Comparison of ENCODE assay signal across 8 cellular contexts in the genomic region with DNA sequence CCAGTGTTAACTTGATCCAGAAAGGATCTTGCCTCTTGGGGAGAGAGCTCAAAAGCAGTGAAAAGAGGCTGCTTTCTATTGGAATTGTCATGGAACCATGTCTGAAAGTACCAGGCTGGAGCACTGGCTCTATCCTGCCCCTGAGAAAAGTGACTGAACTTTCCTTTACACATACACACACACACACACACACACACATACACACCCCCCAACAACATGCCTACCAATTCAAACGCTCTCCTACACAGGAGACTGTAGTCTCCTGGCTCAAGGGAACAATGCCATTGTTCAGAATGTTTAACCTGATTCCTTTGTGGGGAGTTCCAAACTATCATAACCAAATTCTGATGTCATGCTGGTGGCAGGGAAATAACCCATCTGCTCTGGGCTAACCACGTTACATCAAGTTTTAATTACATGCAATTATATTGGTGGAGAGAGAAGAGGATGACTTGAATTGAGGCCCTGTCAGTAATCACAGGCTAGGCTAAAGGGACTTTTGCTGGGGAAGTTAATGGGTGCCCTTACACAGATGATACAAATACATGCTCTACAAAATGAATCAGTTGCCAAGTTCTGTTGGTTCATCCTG. TPM values are rescaled to one million over a fixed set of nuclear protein-coding genes. Genes with fewer than 3 reads are reported as not detected.
DNase-seq lines count a peak whose midpoint lies in the region; ATAC-seq and TF ChIP-seq lines count a peak whose summit lies in the region.

No MANE protein-coding gene starts in this region.

- peaks cover under 1% of the 10 kb centered on the region for H3K9me3 Mint-ChIP-seq in activated T-helper 1 cell treated with anti-CD3 and anti-CD28 coated beads, Interleukin-12 subunit alpha, Interleukin-12 subunit beta, Interleukin-2, Interleukin-4 antibody, amounts not matched to agents 30 ng/mL and 10 ng/mL and 1 ng/mL, durations not matched to agents 14 hours and 24 hours and 36 hours

- TF ChIP-seq EP300 in stomach (IDR thresholded peaks at IDR 0.05) (no peak), gastroesophageal sphincter (IDR thresholded peaks at IDR 0.05) (no peak)

- CTCF ChIA-PET in AG04450 (lab: Charles Lee): interaction anchor here (1.5 kb wide), 1 partner anchor 661 kb away, joined by 5 read pairs; no protein-coding TSS in a partner anchor

- POLR2A ChIA-PET in AG04450 (lab: Yijun Ruan, JAX): interaction anchor here (1.1 kb wide), 1 partner anchor 10 kb away, joined by 3 read pairs; no protein-coding TSS in a partner anchor

- no peak for TF ChIP-seq POLR2A in stomach (IDR thresholded peaks at IDR 0.05)
- no peak for TF ChIP-seq POLR2A in spleen (IDR thresholded peaks at IDR 0.05)
- TF ChIP-seq POLR2A in gastroesophageal sphincter (IDR thresholded peaks at IDR 0.05): no peak

- ATAC-seq in GM18520 (IDR thresholded peaks at IDR 0.05; ENCODE audit: unreplicated experiment): peak; percentile 70
- ATAC-seq in HG02970 (IDR thresholded peaks at IDR 0.05; ENCODE audit: low FRiP score, unreplicated experiment): peak; percentile 63
- ATAC-seq in gastroesophageal sphincter: no peak

- no peaks in the 10 kb centered on the region for H3K36me3 ChIP-seq in stomach
- H3K36me3 ChIP-seq in spleen: no peaks in the 10 kb centered on the region
- no peaks in the 10 kb centered on the region for H3K36me3 ChIP-seq in gastroesophageal sphincter

- H3K36me3 Mint-ChIP-seq in activated T-helper 1 cell treated with anti-CD3 and anti-CD28 coated beads, Interleukin-12 subunit alpha, Interleukin-12 subunit beta, Interleukin-2, Interleukin-4 antibody, amounts not matched to agents 30 ng/mL and 10 ng/mL and 1 ng/mL, durations not matched to agents 14 hours and 24 hours and 36 hours (ENCODE audit: low read depth): peaks cover 1% of the 10 kb centered on the region

- peak overlapping the region; percentile 35 for H3K4me3 Mint-ChIP-seq in activated T-helper 1 cell treated with anti-CD3 and anti-CD28 coated beads, Interleukin-12 subunit alpha, Interleukin-12 subunit beta, Interleukin-2, Interleukin-4 antibody, amounts not matched to agents 30 ng/mL and 10 ng/mL and 1 ng/mL, durations not matched to agents 14 hours and 24 hours and 36 hours

- H3K9me3 ChIP-seq in AG04450 (ENCODE audit: control insufficient read depth, insufficient read depth, low read length) (no peaks in the 10 kb centered on the region; the same call in 1 of the 2 replicates), stomach (no peaks in the 10 kb centered on the region), spleen (peaks cover 0 to under 1% (median 0%) of the 10 kb centered on the region in 8 donors), gastroesophageal sphincter (no peaks in the 10 kb centered on the region)

- H3K27ac ChIP-seq in AG04450 (ENCODE audit: low read depth, low read length): no peak overlapping the region
- no peak overlapping the region for H3K27ac ChIP-seq in stomach
- peak overlapping the region in 1 of 8 donors; percentile 11 for H3K27ac ChIP-seq in spleen
- H3K27ac ChIP-seq in gastroesophageal sphincter: no peak overlapping the region

- peak; percentile 23 for DNase-seq in AG04450 (ENCODE audit: low read depth, low spot score)
- peak; percentile 32 for DNase-seq in activated T-helper 1 cell treated with anti-CD3 and anti-CD28 coated beads, Interleukin-12 subunit alpha, Interleukin-12 subunit beta, Interleukin-2, Interleukin-4 antibody, amounts not matched to agents 30 ng/mL and 10 ng/mL and 1 ng/mL, durations not matched to agents 14 hours and 24 hours and 36 hours (ENCODE audit: low spot score)
- DNase-seq in ecto neural progenitor cell (ENCODE audit: low spot score): no peak
- DNase-seq in stomach: no peak
- no peak for DNase-seq in spleen

- 32 to 79% (median 47%) methylated on average over 2 of the region's 2 CpGs for WGBS in stomach, 5 donors
- WGBS in spleen, 5 donors: 39 to 73% (median 43%) methylated on average over 2 of the region's 2 CpGs
- WGBS in gastroesophageal sphincter (ENCODE audit: low coverage in 1 of 2), 2 donors: 33 to 83% methylated on average over 1 to 2 of the region's 2 CpGs

- H3K27me3 Mint-ChIP-seq in activated T-helper 1 cell treated with anti-CD3 and anti-CD28 coated beads, Interleukin-12 subunit alpha, Interleukin-12 subunit beta, Interleukin-2, Interleukin-4 antibody, amounts not matched to agents 30 ng/mL and 10 ng/mL and 1 ng/mL, durations not matched to agents 14 hours and 24 hours and 36 hours (ENCODE audit: insufficient read depth): no peaks in the 10 kb centered on the region

- intact Hi-C loops in activated T-helper 1 cell treated with anti-CD3 and anti-CD28 coated beads, Interleukin-12 subunit alpha, Interleukin-12 subunit beta, Interleukin-2, Interleukin-4 antibody, amounts not matched to agents 30 ng/mL and 10 ng/mL and 1 ng/mL, durations not matched to agents 14 hours and 24 hours and 36 hours (cut with micrococcal nuclease): loop anchor here (1.0 to 10.0 kb wide), 10 partner anchors 11 to 1021 kb away; partner anchors contain the start of genes DISP1 and DUSP10
- intact Hi-C loops in stomach (cut with DNase I; ENCODE audit: low total_unique reads) (no loop called here), spleen (cut with DNase I; ENCODE audit: low total_unique reads) (no loop called here)

- H3K4me1 Mint-ChIP-seq in activated T-helper 1 cell treated with anti-CD3 and anti-CD28 coated beads, Interleukin-12 subunit alpha, Interleukin-12 subunit beta, Interleukin-2, Interleukin-4 antibody, amounts not matched to agents 30 ng/mL and 10 ng/mL and 1 ng/mL, durations not matched to agents 14 hours and 24 hours and 36 hours (ENCODE audit: low read depth): peaks cover 41% of the 10 kb centered on the region

- H3K4me3 ChIP-seq in AG04450 (ENCODE audit: low read depth, low read length) (no peak overlapping the region), stomach (no peak overlapping the region), spleen (no peak overlapping the region), gastroesophageal sphincter (no peak overlapping the region)

- TF ChIP-seq CTCF in AG04450 (IDR thresholded peaks at IDR 0.05; ENCODE audit: low read depth, low read length) (no peak), stomach (IDR thresholded peaks at IDR 0.05) (no peak), spleen (IDR thresholded peaks at IDR 0.05 in 8 of 11, conservative IDR thresholded peaks at IDR 0.05 in 3 of 11) (no peak), gastroesophageal sphincter (IDR thresholded peaks at IDR 0.05) (no peak)

- H3K27ac Mint-ChIP-seq in activated T-helper 1 cell treated with anti-CD3 and anti-CD28 coated beads, Interleukin-12 subunit alpha, Interleukin-12 subunit beta, Interleukin-2, Interleukin-4 antibody, amounts not matched to agents 30 ng/mL and 10 ng/mL and 1 ng/mL, durations not matched to agents 14 hours and 24 hours and 36 hours: peak overlapping the region; percentile 91

- no peaks in the 10 kb centered on the region for H3K27me3 ChIP-seq in AG04450 (ENCODE audit: control insufficient read depth, insufficient read depth, low read length)
- no peaks in the 10 kb centered on the region for H3K27me3 ChIP-seq in stomach
- H3K27me3 ChIP-seq in spleen (replicated peaks in 1 of 7): no peaks in the 10 kb centered on the region
- no peaks in the 10 kb centered on the region for H3K27me3 ChIP-seq in gastroesophageal sphincter

- H3K4me1 ChIP-seq in stomach: no peaks in the 10 kb centered on the region
- H3K4me1 ChIP-seq in spleen: peaks cover 0 to 21% (median 11%) of the 10 kb centered on the region in 6 donors
- no peaks in the 10 kb centered on the region for H3K4me1 ChIP-seq in gastroesophageal sphincter

RNA-seq across cellular contexts. Expression of gene DUSP10, which starts 52.3 kb away (rescaled TPM):
- polyA plus RNA-seq in AG04450 (2011; rRNA removed) (34.2 and 35.9 TPM in 2 replicates), stomach (1 to 10 TPM; 2.4 to 3.1 (median 2.9) TPM), spleen (1 to 10 TPM; 3.4 to 7.4 (median 4.4) TPM)
- 61.0 and 74.2 TPM in 2 replicates for polyA minus RNA-seq in AG04450 (2011; rRNA and poly(A)+ RNA removed)
- 19.2 and 19.4 TPM in 2 replicates for total RNA-seq in activated T-helper 1 cell treated with anti-CD3 and anti-CD28 coated beads, Interleukin-12 subunit alpha, Interleukin-12 subunit beta, Interleukin-2, Interleukin-4 antibody, amounts not matched to agents 30 ng/mL and 10 ng/mL and 1 ng/mL, durations not matched to agents 14 hours and 24 hours and 36 hours
- total RNA-seq in stomach (10 to 100 TPM in 2 of 5 donors, 1 to 10 TPM in 3; 1.0 to 50.0 (median 8.3) TPM), spleen (10 to 100 TPM in 1 of 7 donors, 1 to 10 TPM in 6; 6.6 to 11.9 (median 7.6) TPM), gastroesophageal sphincter (10 to 100 TPM in 1 of 4 donors, 1 to 10 TPM in 3; 3.5 to 12.0 (median 5.3) TPM)

Comparison
In these comparisons a context has a peak if more than half of its experiments do, and no peak if none do; other contexts are left out.
1. DNase-seq: peak in AG04450 (single experiment) and activated T-helper 1 cell treated with anti-CD3 and anti-CD28 coated beads, Interleukin-12 subunit alpha, Interleukin-12 subunit beta, Interleukin-2, Interleukin-4 antibody, amounts not matched to agents 30 ng/mL and 10 ng/mL and 1 ng/mL, durations not matched to agents 14 hours and 24 hours and 36 hours (single experiment); none in ecto neural progenitor cell (single experiment), stomach (single experiment) and spleen (single experiment).